Comparison of ENCODE assay signal across 27 cellular contexts in the genomic region with DNA sequence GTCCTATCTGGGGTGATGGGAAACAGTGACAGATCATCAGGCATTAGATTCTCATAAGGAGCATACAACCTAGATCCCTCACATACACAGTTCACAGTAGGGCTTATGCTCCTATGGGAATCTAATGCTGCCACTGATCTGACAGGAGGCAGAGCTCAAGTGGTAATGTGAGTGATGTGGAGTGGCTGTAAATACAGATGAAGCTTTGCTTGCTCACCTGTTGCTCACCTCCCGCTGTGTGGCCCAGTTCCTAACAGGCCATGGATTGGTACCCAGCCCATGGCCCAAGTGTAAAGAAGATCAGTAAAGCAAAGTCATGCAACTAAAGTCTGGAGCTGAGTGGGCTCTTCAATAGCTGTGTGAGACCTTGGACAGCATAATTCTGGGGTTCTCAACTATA.
"Had no signal": no experiment of that assay in that cellular context is flagged by ENCODE, and none has a peak within 500 bp of the region (broad histone marks: within the 10 kb centered on the region; RNA-seq: fewer than 3 reads in every experiment).

No MANE protein-coding gene starts in this region.

- H3K4me1 Mint-ChIP-seq: activated CD4-positive, alpha-beta T cell treated with anti-CD3 and anti-CD28 coated beads for 36 hours; activated CD4-positive, alpha-beta T cell treated with anti-CD3 and anti-CD28 coated beads, Interleukin-2, amount 10 ng/mL, durations not matched to agents 24 days and 14 days; activated CD8-positive, alpha-beta memory T cell treated with anti-CD3 and anti-CD28 coated beads, Interleukin-2, amount 10 ng/mL, durations not matched to agents 7 days and 5 days; T-helper 17 cell had no signal

- H3K4me3 ChIP-seq: esophagus squamous epithelium, gastroesophageal sphincter had no signal

- H3K27me3 ChIP-seq: brain microvascular endothelial cell, esophagus squamous epithelium, gastroesophageal sphincter had no signal

- DNase-seq: activated CD4-positive, alpha-beta memory T cell treated with anti-CD3 and anti-CD28 coated beads for 36 hours; activated CD4-positive, alpha-beta T cell treated with anti-CD3 and anti-CD28 coated beads for 36 hours; activated CD4-positive, alpha-beta T cell treated with anti-CD3 and anti-CD28 coated beads, Interleukin-2, amount 10 ng/mL, durations not matched to agents 24 days and 14 days; activated CD4-positive, CD25-positive, alpha-beta regulatory T cell; activated CD4-positive, CD25-positive, alpha-beta regulatory T cell treated with anti-CD3 and anti-CD28 coated beads, Interleukin-2, amount 50 U/mL, for 72 hours; activated CD8-positive, alpha-beta memory T cell treated with anti-CD3 and anti-CD28 coated beads, Interleukin-2, amount 10 ng/mL, durations not matched to agents 7 days and 5 days; activated CD8-positive, alpha-beta memory T cell treated with anti-CD3 and anti-CD28 coated beads, Interleukin-2, amount 50 U/mL, for 4 hours; activated CD8-positive, alpha-beta T cell treated with anti-CD3 and anti-CD28 coated beads, Interleukin-2, amount 10 ng/mL, durations not matched to agents 7 days and 5 days; activated gamma-delta T cell treated with Interleukin-2 at 50 U/mL for 16 hours; activated naive CD4-positive, alpha-beta T cell treated with anti-CD3 and anti-CD28 coated beads, Interleukin-2, amount 50 U/mL, for 16 hours; activated naive CD4-positive, alpha-beta T cell treated with Interleukin-2 at 50 U/mL for 16 hours; activated T-cell treated with anti-CD3 and anti-CD28 coated beads, Interleukin-2, amount 50 U/mL, for 1 hour; activated T-cell treated with anti-CD3 and anti-CD28 coated beads, Interleukin-2, amount 50 U/mL, for 48 hours; amniotic stem cell; anterior cingulate cortex; brain microvascular endothelial cell; caudate nucleus; effector CD8-positive, alpha-beta T cell; esophagus squamous epithelium; foreskin melanocyte; hippocampal formation; T-helper 17 cell; T1000 had no signal

- H3K4me1 ChIP-seq: esophagus squamous epithelium, gastroesophageal sphincter had no signal

- H3K36me3 Mint-ChIP-seq: activated CD4-positive, alpha-beta memory T cell treated with anti-CD3 and anti-CD28 coated beads for 36 hours; activated CD8-positive, alpha-beta memory T cell treated with anti-CD3 and anti-CD28 coated beads, Interleukin-2, amount 10 ng/mL, durations not matched to agents 7 days and 5 days; activated naive CD8-positive, alpha-beta T cell had no signal

- H3K27ac Mint-ChIP-seq: activated CD4-positive, alpha-beta memory T cell treated with anti-CD3 and anti-CD28 coated beads for 36 hours; activated CD4-positive, alpha-beta T cell treated with anti-CD3 and anti-CD28 coated beads for 36 hours; activated CD4-positive, alpha-beta T cell treated with anti-CD3 and anti-CD28 coated beads, Interleukin-2, amount 10 ng/mL, durations not matched to agents 24 days and 14 days; activated CD8-positive, alpha-beta memory T cell treated with anti-CD3 and anti-CD28 coated beads, Interleukin-2, amount 10 ng/mL, durations not matched to agents 7 days and 5 days; activated CD8-positive, alpha-beta T cell treated with anti-CD3 and anti-CD28 coated beads, Interleukin-2, amount 10 ng/mL, durations not matched to agents 7 days and 5 days; activated naive CD8-positive, alpha-beta T cell; T-helper 17 cell; T-helper 2 cell treated with Interferon-gamma antibody and Interleukin-4, amounts not matched to agents 5 μg/mL and 100 μg/mL, for 36 hours had no signal

- H3K9me3 Mint-ChIP-seq: activated CD4-positive, alpha-beta memory T cell treated with anti-CD3 and anti-CD28 coated beads for 36 hours; activated CD4-positive, alpha-beta T cell treated with anti-CD3 and anti-CD28 coated beads, Interleukin-2, amount 10 ng/mL, durations not matched to agents 24 days and 14 days; T-helper 2 cell treated with Interferon-gamma antibody and Interleukin-4, amounts not matched to agents 5 μg/mL and 100 μg/mL, for 36 hours had no signal

- H3K36me3 ChIP-seq: brain microvascular endothelial cell, esophagus squamous epithelium, gastroesophageal sphincter had no signal

- H3K27me3 Mint-ChIP-seq: activated CD4-positive, alpha-beta memory T cell treated with anti-CD3 and anti-CD28 coated beads for 36 hours; activated CD4-positive, alpha-beta T cell treated with anti-CD3 and anti-CD28 coated beads for 36 hours; activated CD4-positive, alpha-beta T cell treated with anti-CD3 and anti-CD28 coated beads, Interleukin-2, amount 10 ng/mL, durations not matched to agents 24 days and 14 days; activated CD8-positive, alpha-beta memory T cell treated with anti-CD3 and anti-CD28 coated beads, Interleukin-2, amount 10 ng/mL, durations not matched to agents 7 days and 5 days; activated naive CD8-positive, alpha-beta T cell; T-helper 17 cell had no signal

- H3K9me3 ChIP-seq: esophagus squamous epithelium, gastroesophageal sphincter had no signal

- H3K4me3 Mint-ChIP-seq: activated CD4-positive, alpha-beta memory T cell treated with anti-CD3 and anti-CD28 coated beads for 36 hours; activated CD4-positive, alpha-beta T cell treated with anti-CD3 and anti-CD28 coated beads for 36 hours; activated CD4-positive, alpha-beta T cell treated with anti-CD3 and anti-CD28 coated beads, Interleukin-2, amount 10 ng/mL, durations not matched to agents 24 days and 14 days; activated CD8-positive, alpha-beta memory T cell treated with anti-CD3 and anti-CD28 coated beads, Interleukin-2, amount 10 ng/mL, durations not matched to agents 7 days and 5 days; activated CD8-positive, alpha-beta T cell treated with anti-CD3 and anti-CD28 coated beads, Interleukin-2, amount 10 ng/mL, durations not matched to agents 7 days and 5 days; activated naive CD8-positive, alpha-beta T cell; T-helper 17 cell; T-helper 2 cell treated with Interferon-gamma antibody and Interleukin-4, amounts not matched to agents 5 μg/mL and 100 μg/mL, for 36 hours had no signal

- H3K27ac ChIP-seq: brain microvascular endothelial cell, epithelial cell of prostate, esophagus squamous epithelium, gastroesophageal sphincter had no signal
